In genomic region chr6:20575691-20576451, GRCh38 we compare ENCODE assay signal across 19 cellular contexts. TPM values are rescaled to one million over a fixed set of nuclear protein-coding genes. Genes with fewer than 3 reads are reported as not detected.
DNase-seq lines count a peak whose midpoint lies in the region; ATAC-seq and TF ChIP-seq lines count a peak whose summit lies in the region.
"Had no signal": no experiment of that assay in that cellular context is flagged by ENCODE, and none has a peak within 500 bp of the region (broad histone marks: within the 10 kb centered on the region; RNA-seq: fewer than 3 reads in every experiment).

No MANE protein-coding gene starts in this region.

- peaks cover 11% of the 10 kb centered on the region for H3K4me1 ChIP-seq in psoas muscle
- H3K4me1 ChIP-seq in Karpas-422 (ENCODE audit: low read length): no peaks in the 10 kb centered on the region

- H3K27me3 ChIP-seq in psoas muscle (ENCODE audit: insufficient read depth in 3 of 3, low read length in 2 of 3) (no peaks in the 10 kb centered on the region), Karpas-422 (ENCODE audit: low read length) (no peaks in the 10 kb centered on the region)
- H3K27me3 ChIP-seq: esophagus squamous epithelium, upper lobe of right lung had no signal

- intact Hi-C loops in psoas muscle (cut with DNase I): no loop called here

- H3K9me3 ChIP-seq in psoas muscle (no peaks in the 10 kb centered on the region), Karpas-422 (ENCODE audit: low read length) (no peaks in the 10 kb centered on the region)
- H3K9me3 ChIP-seq: esophagus squamous epithelium, upper lobe of right lung had no signal

- no peaks in the 10 kb centered on the region for H3K9me3 Mint-ChIP-seq in activated CD8-positive, alpha-beta T cell treated with anti-CD3 and anti-CD28 coated beads, Interleukin-2, amount 10 ng/mL, durations not matched to agents 7 days and 5 days (ENCODE audit: insufficient read depth)
- H3K9me3 Mint-ChIP-seq: activated naive CD4-positive, alpha-beta T cell treated with anti-CD3 and anti-CD28 coated beads, Interleukin-2, amount 10 ng/mL, durations not matched to agents 7 days and 5 days; activated T-cell treated with anti-CD3 and anti-CD28 coated beads, Interleukin-2, amount 50 U/mL, for 72 hours had no signal

- H3K36me3 ChIP-seq in psoas muscle (ENCODE audit: insufficient read depth in 1 of 2, low read depth in 1 of 2) (peaks cover 0 to 15% of the 10 kb centered on the region in 2 donors), Karpas-422 (ENCODE audit: insufficient read depth, low read length) (peaks cover 3% of the 10 kb centered on the region; the same call in 1 of the 2 replicates)

- H3K36me3 Mint-ChIP-seq in activated CD8-positive, alpha-beta T cell treated with anti-CD3 and anti-CD28 coated beads, Interleukin-2, amount 10 ng/mL, durations not matched to agents 7 days and 5 days (ENCODE audit: low read depth): peaks cover 11% of the 10 kb centered on the region

- no peak for TF ChIP-seq CTCF in psoas muscle (IDR thresholded peaks at IDR 0.05)

- no peak overlapping the region for H3K4me3 Mint-ChIP-seq in activated CD8-positive, alpha-beta T cell treated with anti-CD3 and anti-CD28 coated beads, Interleukin-2, amount 10 ng/mL, durations not matched to agents 7 days and 5 days
- H3K4me3 Mint-ChIP-seq: activated naive CD4-positive, alpha-beta T cell treated with anti-CD3 and anti-CD28 coated beads, Interleukin-2, amount 10 ng/mL, durations not matched to agents 7 days and 5 days; activated T-cell treated with anti-CD3 and anti-CD28 coated beads, Interleukin-2, amount 50 U/mL, for 72 hours had no signal

- H3K4me2 ChIP-seq in Karpas-422 (ENCODE audit: low read depth, low read length, poor library complexity, severe bottlenecking): no peak overlapping the region
- H3K4me2 ChIP-seq: KMS-11 had no signal

- WGBS in psoas muscle, 3 donors: 70 to 74% (median 70%) methylated on average over 4 of the region's 4 CpGs

- H3K27me3 Mint-ChIP-seq in activated CD8-positive, alpha-beta T cell treated with anti-CD3 and anti-CD28 coated beads, Interleukin-2, amount 10 ng/mL, durations not matched to agents 7 days and 5 days (ENCODE audit: low read depth): no peaks in the 10 kb centered on the region
- H3K27me3 Mint-ChIP-seq: activated naive CD4-positive, alpha-beta T cell treated with anti-CD3 and anti-CD28 coated beads, Interleukin-2, amount 10 ng/mL, durations not matched to agents 7 days and 5 days had no signal

- H3K4me3 ChIP-seq in psoas muscle (no peak overlapping the region), Karpas-422 (ENCODE audit: low read length) (no peak overlapping the region)
- H3K4me3 ChIP-seq: esophagus squamous epithelium, upper lobe of right lung had no signal

- no peak overlapping the region for H3K27ac ChIP-seq in psoas muscle
- no peak overlapping the region for H3K27ac ChIP-seq in Karpas-422 (ENCODE audit: low read length)
- H3K27ac ChIP-seq: 22Rv1, esophagus squamous epithelium, KMS-11, RWPE1, upper lobe of right lung had no signal

- H3K4me1 Mint-ChIP-seq in activated CD8-positive, alpha-beta T cell treated with anti-CD3 and anti-CD28 coated beads, Interleukin-2, amount 10 ng/mL, durations not matched to agents 7 days and 5 days (ENCODE audit: low read depth): peaks cover 8% of the 10 kb centered on the region

- peak; percentile 56 for DNase-seq in DMS 273 (lab: John Stamatoyannopoulos, UW; ENCODE audit: unreplicated experiment)
- DNase-seq in DMS 273 treated with DMSO at 0.1 percent for 48 hours (lab: John Stamatoyannopoulos, UW): no peak
- peak; percentile 84 for DNase-seq in NCI-H748 treated with DMSO at 0.1 percent for 48 hours (lab: John Stamatoyannopoulos, UW)
- peak; percentile 35 to 56 for DNase-seq in erythroblast (lab: John Stamatoyannopoulos, UW)
- DNase-seq in psoas muscle: no peak
- no peak for DNase-seq in Karpas-422
- DNase-seq in activated CD8-positive, alpha-beta T cell treated with anti-CD3 and anti-CD28 coated beads, Interleukin-2, amount 10 ng/mL, durations not matched to agents 7 days and 5 days: no peak
- DNase-seq: activated naive CD4-positive, alpha-beta T cell treated with anti-CD3 and anti-CD28 coated beads, Interleukin-2, amount 10 ng/mL, durations not matched to agents 7 days and 5 days; activated T-cell treated with anti-CD3 and anti-CD28 coated beads, Interleukin-2, amount 50 U/mL, for 72 hours; AML-193; central memory CD4-positive, alpha-beta T cell; esophagus squamous epithelium; NCI-H226; upper lobe of right lung had no signal

- POLR2A ChIA-PET in activated CD8-positive, alpha-beta T cell treated with anti-CD3 and anti-CD28 coated beads, Interleukin-2, amount 10 ng/mL, durations not matched to agents 7 days and 5 days (lab: Charles Lee): no interaction called here

- CTCF ChIA-PET in activated CD8-positive, alpha-beta T cell treated with anti-CD3 and anti-CD28 coated beads, Interleukin-2, amount 10 ng/mL, durations not matched to agents 7 days and 5 days (lab: Charles Lee): interaction anchor here (0.6 to 1.3 kb wide), 2 partner anchors 12 to 15 kb away, joined by 3 to 4 read pairs; no protein-coding TSS in a partner anchor

- peak in 3 of 4 donors; percentile 43 to 56 (median 53) for ATAC-seq in psoas muscle
- no peak for ATAC-seq in activated CD8-positive, alpha-beta T cell treated with anti-CD3 and anti-CD28 coated beads, Interleukin-2, amount 10 ng/mL, durations not matched to agents 7 days and 5 days
- no peak for ATAC-seq in HG03442 (IDR thresholded peaks at IDR 0.05; ENCODE audit: unreplicated experiment)
- ATAC-seq: activated T-cell treated with anti-CD3 and anti-CD28 coated beads, Interleukin-2, amount 50 U/mL, for 72 hours; left lobe of liver; upper lobe of right lung had no signal

- no peak overlapping the region for H2AFZ ChIP-seq in Karpas-422 (ENCODE audit: low read length)

- H3K27ac Mint-ChIP-seq in activated CD8-positive, alpha-beta T cell treated with anti-CD3 and anti-CD28 coated beads, Interleukin-2, amount 10 ng/mL, durations not matched to agents 7 days and 5 days: no peak overlapping the region
- H3K27ac Mint-ChIP-seq: activated naive CD4-positive, alpha-beta T cell treated with anti-CD3 and anti-CD28 coated beads, Interleukin-2, amount 10 ng/mL, durations not matched to agents 7 days and 5 days; activated T-cell treated with anti-CD3 and anti-CD28 coated beads, Interleukin-2, amount 50 U/mL, for 72 hours had no signal

- peaks cover 53% of the 10 kb centered on the region for H3K79me2 ChIP-seq in Karpas-422 (ENCODE audit: low read length)

- H3K9me2 ChIP-seq in Karpas-422 (replicated peaks; ENCODE audit: insufficient read depth, low read length): no peaks in the 10 kb centered on the region

- no peak overlapping the region for H3K9ac ChIP-seq in Karpas-422 (ENCODE audit: low read length)
- H3K9ac ChIP-seq: KMS-11 had no signal

- H4K20me1 ChIP-seq in Karpas-422 (ENCODE audit: insufficient read depth, low read depth, low read length): no peaks in the 10 kb centered on the region

- no peak for TF ChIP-seq POLR2A in erythroblast (IDR thresholded peaks at IDR 0.05; ENCODE audit: low read length)

RNA-seq across cellular contexts. Expression of gene CDKAL1, which starts 41.6 kb away (rescaled TPM):
- 10 to 100 TPM; 12.9 to 16.1 (median 15.0) TPM for total RNA-seq in psoas muscle
- polyA plus RNA-seq in psoas muscle: 1 to 10 TPM; 4.5 to 9.0 (median 4.6) TPM
- total RNA-seq in Karpas-422 (2014; rRNA removed; shearing (Covaris generic); ENCODE audit: low replicate concordance): 17.5 and 23.7 TPM in 2 replicates
- total RNA-seq in activated CD8-positive, alpha-beta T cell treated with anti-CD3 and anti-CD28 coated beads, Interleukin-2, amount 10 ng/mL, durations not matched to agents 7 days and 5 days: 10 to 100 TPM; 24.3 to 25.2 TPM

Comparison
In these comparisons a context has a peak if more than half of its experiments do, and no peak if none do; other contexts are left out.
1. DNase-seq: peak in DMS 273 (single experiment), NCI-H748 treated with DMSO at 0.1 percent for 48 hours (single experiment) and erythroblast (2 of 2); none in DMS 273 treated with DMSO at 0.1 percent for 48 hours (single experiment), psoas muscle (0 of 2), Karpas-422 (single experiment) and activated CD8-positive, alpha-beta T cell treated with anti-CD3 and anti-CD28 coated beads, Interleukin-2, amount 10 ng/mL, durations not matched to agents 7 days and 5 days (single experiment).
2. ATAC-seq: peak in psoas muscle (3 of 4); none in activated CD8-positive, alpha-beta T cell treated with anti-CD3 and anti-CD28 coated beads, Interleukin-2, amount 10 ng/mL, durations not matched to agents 7 days and 5 days (single experiment) and HG03442 (single experiment).